Comparison of ENCODE assay signal across 8 cellular contexts in genomic region chr11:85810871-85811611, GRCh38. TPM values are rescaled to one million over a fixed set of nuclear protein-coding genes. Genes with fewer than 3 reads are reported as not detected.
DNase-seq lines count a peak whose midpoint lies in the region; ATAC-seq and TF ChIP-seq lines count a peak whose summit lies in the region.

Gene SYTL2, minus strand, starts transcription at chr11:85811141. Its CDS starts 53,416 bp downstream, at chr11:85757725.

- H3K4me1 Mint-ChIP-seq in nephron, result peaks cover 17% of the 10 kb centered on the region

- peak within 1 kb of the TSS; percentile 85 to 88 (median 87) for H3K4me3 Mint-ChIP-seq in nephron

- POLR2A ChIA-PET in Panc1 (lab: Charles Lee), result interaction anchor here (0.5 to 0.7 kb wide), 4 partner anchors 17 to 1639 kb away, joined by 3 to 4 read pairs (median 3); no protein-coding TSS in a partner anchor

- H3K36me3 ChIP-seq in Panc1 (ENCODE audit: control insufficient read depth, insufficient read depth, low read length), result no peaks in the 10 kb centered on the region

- peak; percentile 71 for DNase-seq in CD1c-positive myeloid dendritic cell (ENCODE audit: extremely low spot score)
- no peak for DNase-seq in Panc1 (ENCODE audit: low read depth, low spot score)
- peak; percentile 72 for DNase-seq in activated T-helper 9 cell treated with anti-CD3 and anti-CD28 coated beads, Interleukin-2, amount 50 U/mL, for 16 hours (ENCODE audit: low read depth)
- DNase-seq in fibroblast of villous mesenchyme (ENCODE audit: low read depth), result peak; percentile 44
- peak; percentile 74 for DNase-seq in stimulated activated naive CD4-positive, alpha-beta T cell treated with Interleukin-2 at 50 U/mL for 16 hours (lab: John Stamatoyannopoulos, UW)

- peaks cover 37% of the 10 kb centered on the region for H3K4me1 ChIP-seq in Panc1 (ENCODE audit: control insufficient read depth, insufficient read depth, low read length)

- H3K36me3 Mint-ChIP-seq in nephron (ENCODE audit: low read depth), result no peaks in the 10 kb centered on the region

- H3K27me3 Mint-ChIP-seq in nephron (ENCODE audit: low read depth), result peaks cover 34% of the 10 kb centered on the region

- intact Hi-C loops in Panc1 (cut with micrococcal nuclease; ENCODE audit: unreplicated experiment), result no loop called here

- BruUV-seq in Panc1 (replicated peaks; lab: Mats Ljungman, UMichigan), result no TSS peak

- TF ChIP-seq CTCF in Panc1 (IDR thresholded peaks at IDR 0.05) (peak; percentile 39; the same call in 1 of the 2 replicates), fibroblast of villous mesenchyme (IDR thresholded peaks at IDR 0.05; ENCODE audit: insufficient read depth, low read depth, low read length) (no peak), nephron (IDR thresholded peaks at IDR 0.05; ENCODE audit: unreplicated experiment in 3 of 3) (no peak)

- no peaks in the 10 kb centered on the region for H3K9me3 Mint-ChIP-seq in nephron

- H3K27ac ChIP-seq in Panc1 (ENCODE audit: low read length), result peak within 1 kb of the TSS; percentile 87

- peak within 1 kb of the TSS in 2 of 3 experiments; percentile 30 to 32 for H3K27ac Mint-ChIP-seq in nephron

- ATAC-seq in GM19372 (IDR thresholded peaks at IDR 0.05; ENCODE audit: low read depth, unreplicated experiment) (peak; percentile 89), HG03460 (IDR thresholded peaks at IDR 0.05; ENCODE audit: unreplicated experiment) (peak; percentile 73), Panc1 (peak; percentile 96)

- in situ Hi-C loops in Panc1 (cut with HindIII; ENCODE audit: low pct_unique_long_range_greater_than_20kb, low sequenced_read_pairs), result no loop called here

- H3K27me3 ChIP-seq in Panc1 (ENCODE audit: control insufficient read depth, insufficient read depth, low read length), result no peaks in the 10 kb centered on the region

- no peaks in the 10 kb centered on the region for H3K9me3 ChIP-seq in Panc1 (ENCODE audit: control insufficient read depth, insufficient read depth, low read depth, low read length)

- CTCF ChIA-PET in Panc1 (lab: Charles Lee), result interaction anchor here (0.6 to 2.1 kb wide), 3 partner anchors 11 to 408 kb away, joined by 3 to 10 read pairs (median 3); no protein-coding TSS in a partner anchor

- H3K4me3 ChIP-seq in Panc1 (ENCODE audit: low read depth in 2 of 2, low read length in 2 of 2) (peak within 1 kb of the TSS; percentile 67 to 68), fibroblast of villous mesenchyme (ENCODE audit: low read depth, low read length) (peak within 1 kb of the TSS; percentile 66)

RNA-seq across cellular contexts. Expression of gene SYTL2, which starts in this region (rescaled TPM):
- 132 TPM for total RNA-seq in Panc1 (2021; ENCODE audit: unreplicated experiment)
- 47.9 TPM for polyA plus RNA-seq in Panc1 (2012; ENCODE audit: insufficient read length)
- 10.8 and 28.3 TPM in 2 replicates for total RNA-seq in fibroblast of villous mesenchyme
